ENCODE assay signal across 27 cellular contexts in genomic region chr2:234410526-234410925, GRCh38.
A peak's percentile ranks its signal among the peaks of the same experiment; 100 is the strongest.
DNase-seq lines count a peak whose midpoint lies in the region; ATAC-seq, FAIRE-seq and TF ChIP-seq lines count a peak whose summit lies in the region.
"Had no signal": no experiment of that assay in that cellular context is flagged by ENCODE, and none has a peak within 500 bp of the region (broad histone marks: within the 10 kb centered on the region; RNA-seq: fewer than 3 reads in every experiment).

No MANE protein-coding gene starts in this region.

- CTCF ChIA-PET in activated CD4-positive, alpha-beta memory T cell treated with anti-CD3 and anti-CD28 coated beads for 36 hours (lab: Charles Lee) = no interaction called here

- H3K4me1 ChIP-seq in HUES64 (ENCODE audit: insufficient read depth, low read length) (peaks cover 11% of the 10 kb centered on the region; the same call in 1 of the 2 replicates), endodermal cell (ENCODE audit: control insufficient read depth, insufficient read depth, low read length) (peaks cover 3% of the 10 kb centered on the region)
- H3K4me1 ChIP-seq: gastroesophageal sphincter, parathyroid adenoma, testis, uterus had no signal

- H3K9me3 Mint-ChIP-seq in endodermal cell (no peaks in the 10 kb centered on the region), nephron progenitor cell (no peaks in the 10 kb centered on the region)
- no peaks in the 10 kb centered on the region for H3K9me3 Mint-ChIP-seq in effector memory CD8-positive, alpha-beta T cell
- no peaks in the 10 kb centered on the region for H3K9me3 Mint-ChIP-seq in activated CD4-positive, alpha-beta memory T cell treated with anti-CD3 and anti-CD28 coated beads for 36 hours
- H3K9me3 Mint-ChIP-seq: IgD-negative memory B cell had no signal

- H3K36me3 Mint-ChIP-seq in endodermal cell (ENCODE audit: low read depth) = no peaks in the 10 kb centered on the region
- no peaks in the 10 kb centered on the region for H3K36me3 Mint-ChIP-seq in nephron progenitor cell (ENCODE audit: low read depth)
- peaks cover 3% of the 10 kb centered on the region for H3K36me3 Mint-ChIP-seq in effector memory CD8-positive, alpha-beta T cell (ENCODE audit: insufficient read depth)
- no peaks in the 10 kb centered on the region for H3K36me3 Mint-ChIP-seq in activated CD4-positive, alpha-beta memory T cell treated with anti-CD3 and anti-CD28 coated beads for 36 hours
- H3K36me3 Mint-ChIP-seq: IgD-negative memory B cell had no signal

- H3K36me3 ChIP-seq in HUES64 (ENCODE audit: insufficient read depth, low read length) = no peaks in the 10 kb centered on the region
- no peaks in the 10 kb centered on the region for H3K36me3 ChIP-seq in endodermal cell (ENCODE audit: control insufficient read depth, insufficient read depth, low read length)
- H3K36me3 ChIP-seq: BLaER1 treated with 17β-estradiol and CSF1 and Interleukin-3, amounts not matched to agents 10 nM and 100 nM; gastroesophageal sphincter; uterus; WERI-Rb-1 had no signal

- peak; percentile 57 for DNase-seq in endodermal cell
- DNase-seq in nephron progenitor cell = peak; percentile 18
- DNase-seq in effector memory CD8-positive, alpha-beta T cell = no peak
- no peak for DNase-seq in NCI-H69 (lab: John Stamatoyannopoulos, UW)
- DNase-seq in activated CD4-positive, alpha-beta memory T cell treated with anti-CD3 and anti-CD28 coated beads for 36 hours = no peak
- no peak for DNase-seq in frontal cortex (ENCODE audit: low spot score in 2 of 2)
- DNase-seq: activated CD8-positive, alpha-beta memory T cell treated with anti-CD3 and anti-CD28 coated beads, Interleukin-2, amount 50 U/mL, for 48 hours; hypothalamus; NCI-H1105; NCI-H187 treated with DMSO at 0.1 percent for 48 hours; NCI-H524 treated with DMSO at 0.1 percent for 48 hours; PC-9; SHP77; stimulated activated naive CD8-positive, alpha-beta T cell treated with anti-CD3 and anti-CD28 coated beads, Interleukin-15, Interleukin-2, amounts not matched to agents 100 U/mL and 50 U/mL, for 24 hours; testis; uterus; WERI-Rb-1 had no signal

- H3K9me3 ChIP-seq in HUES64 (ENCODE audit: insufficient read depth, low read depth, low read length) (no peaks in the 10 kb centered on the region), endodermal cell (ENCODE audit: control insufficient read depth, low read length) (no peaks in the 10 kb centered on the region)
- H3K9me3 ChIP-seq: gastroesophageal sphincter, testis, uterus had no signal

- FAIRE-seq in G401.6 (lab: Jason Lieb, UNC) = peak; percentile 71
- no peak for FAIRE-seq in frontal cortex (lab: Jason Lieb, UNC)
- FAIRE-seq: GM12878, islet of Langerhans had no signal

- H3K27ac Mint-ChIP-seq in endodermal cell (peak overlapping the region; percentile 75), nephron progenitor cell (peak overlapping the region; percentile 90)
- peak overlapping the region in 1 of 2 donors; percentile 39 for H3K27ac Mint-ChIP-seq in effector memory CD8-positive, alpha-beta T cell
- H3K27ac Mint-ChIP-seq in activated CD4-positive, alpha-beta memory T cell treated with anti-CD3 and anti-CD28 coated beads for 36 hours = no peak overlapping the region

- H3K27ac ChIP-seq in HUES64 (ENCODE audit: low read depth, low read length) = peak overlapping the region; percentile 7; the same call in 1 of the 2 replicates
- H3K27ac ChIP-seq in endodermal cell (ENCODE audit: low read depth, low read length) = peak overlapping the region; percentile 61
- H3K27ac ChIP-seq: BLaER1 treated with 17β-estradiol and CSF1 and Interleukin-3, amounts not matched to agents 10 nM and 100 nM; gastroesophageal sphincter; parathyroid adenoma; PC-9; testis; uterus; WERI-Rb-1 had no signal

- intact Hi-C loops in activated CD4-positive, alpha-beta memory T cell treated with anti-CD3 and anti-CD28 coated beads for 36 hours (cut with micrococcal nuclease) = no loop called here

- H3K4me1 Mint-ChIP-seq in endodermal cell (peaks cover 11% of the 10 kb centered on the region), nephron progenitor cell (peaks cover 30% of the 10 kb centered on the region)
- H3K4me1 Mint-ChIP-seq in effector memory CD8-positive, alpha-beta T cell (ENCODE audit: low read depth in 2 of 2) = peaks cover 26 to 36% of the 10 kb centered on the region in 2 donors
- H3K4me1 Mint-ChIP-seq in activated CD4-positive, alpha-beta memory T cell treated with anti-CD3 and anti-CD28 coated beads for 36 hours (ENCODE audit: low read depth) = peaks cover 36% of the 10 kb centered on the region

- no peak overlapping the region; the same call in 1 of the 2 replicates for H3K9ac ChIP-seq in HUES64 (ENCODE audit: low read depth, low read length)
- H3K9ac ChIP-seq in endodermal cell (ENCODE audit: extremely low read depth, low read length, poor library complexity, severe bottlenecking) = no peak overlapping the region
- H3K9ac ChIP-seq: BLaER1 treated with 17β-estradiol and CSF1 and Interleukin-3, amounts not matched to agents 10 nM and 100 nM; parathyroid adenoma had no signal

- H3K27me3 ChIP-seq in HUES64 (ENCODE audit: insufficient read depth, low read length) (no peaks in the 10 kb centered on the region), endodermal cell (ENCODE audit: control insufficient read depth, insufficient read depth, low read length, poor library complexity, severe bottlenecking) (no peaks in the 10 kb centered on the region)
- H3K27me3 ChIP-seq: BLaER1 treated with 17β-estradiol and CSF1 and Interleukin-3, amounts not matched to agents 10 nM and 100 nM; gastroesophageal sphincter; testis; uterus had no signal

- POLR2A ChIA-PET in activated CD4-positive, alpha-beta memory T cell treated with anti-CD3 and anti-CD28 coated beads for 36 hours (lab: Charles Lee) = no interaction called here

- H3K4me3 ChIP-seq in HUES64 (ENCODE audit: low read length) (no peak overlapping the region), endodermal cell (ENCODE audit: low read length) (no peak overlapping the region)
- H3K4me3 ChIP-seq: BLaER1 treated with 17β-estradiol and CSF1 and Interleukin-3, amounts not matched to agents 10 nM and 100 nM; gastroesophageal sphincter; GM12878; PC-9; uterus had no signal

- TF ChIP-seq CTCF in endodermal cell (conservative IDR thresholded peaks at IDR 0.05) = no peak
- TF ChIP-seq CTCF in nephron progenitor cell (IDR thresholded peaks at IDR 0.05) = no peak

- ATAC-seq in effector memory CD8-positive, alpha-beta T cell (replicated peaks) = no peak
- ATAC-seq: gastroesophageal sphincter; GM12878; sciatic nerve; stimulated activated naive CD8-positive, alpha-beta T cell treated with anti-CD3 and anti-CD28 coated beads, Interleukin-15, Interleukin-2, amounts not matched to agents 100 U/mL and 50 U/mL, for 24 hours had no signal

- H3K27me3 Mint-ChIP-seq in endodermal cell (ENCODE audit: insufficient read depth) (no peaks in the 10 kb centered on the region), nephron progenitor cell (ENCODE audit: low read depth, poor library complexity) (peaks cover 8% of the 10 kb centered on the region)
- no peaks in the 10 kb centered on the region for H3K27me3 Mint-ChIP-seq in effector memory CD8-positive, alpha-beta T cell
- H3K27me3 Mint-ChIP-seq in activated CD4-positive, alpha-beta memory T cell treated with anti-CD3 and anti-CD28 coated beads for 36 hours = no peaks in the 10 kb centered on the region
- H3K27me3 Mint-ChIP-seq: activated naive CD4-positive, alpha-beta T cell treated with anti-CD3 and anti-CD28 coated beads, Interleukin-2, amount 50 U/mL, for 24 hours had no signal

- H3K4me3 Mint-ChIP-seq in endodermal cell (no peak overlapping the region), nephron progenitor cell (no peak overlapping the region)
- no peak overlapping the region for H3K4me3 Mint-ChIP-seq in effector memory CD8-positive, alpha-beta T cell
- no peak overlapping the region for H3K4me3 Mint-ChIP-seq in activated CD4-positive, alpha-beta memory T cell treated with anti-CD3 and anti-CD28 coated beads for 36 hours
- H3K4me3 Mint-ChIP-seq: activated naive CD4-positive, alpha-beta T cell treated with anti-CD3 and anti-CD28 coated beads, Interleukin-2, amount 50 U/mL, for 24 hours; IgD-negative memory B cell had no signal

- WGBS in HUES64 = 74% methylated on average over 5 of the region's 5 CpGs
- 48 to 82% methylated on average over 3 to 5 of the region's 5 CpGs for WGBS in endodermal cell (ENCODE audit: insufficient coverage in 1 of 2, insufficient read length in 1 of 2), 2 experiments

Comparison
In these comparisons a context has a peak if more than half of its experiments do, and no peak if none do; other contexts are left out.
1. DNase-seq: peak in endodermal cell (single experiment) and nephron progenitor cell (single experiment); none in effector memory CD8-positive, alpha-beta T cell (0 of 3), NCI-H69 (single experiment), activated CD4-positive, alpha-beta memory T cell treated with anti-CD3 and anti-CD28 coated beads for 36 hours (single experiment) and frontal cortex (0 of 2).